Comparison of ENCODE assay signal across 22 cellular contexts in the genomic region with DNA sequence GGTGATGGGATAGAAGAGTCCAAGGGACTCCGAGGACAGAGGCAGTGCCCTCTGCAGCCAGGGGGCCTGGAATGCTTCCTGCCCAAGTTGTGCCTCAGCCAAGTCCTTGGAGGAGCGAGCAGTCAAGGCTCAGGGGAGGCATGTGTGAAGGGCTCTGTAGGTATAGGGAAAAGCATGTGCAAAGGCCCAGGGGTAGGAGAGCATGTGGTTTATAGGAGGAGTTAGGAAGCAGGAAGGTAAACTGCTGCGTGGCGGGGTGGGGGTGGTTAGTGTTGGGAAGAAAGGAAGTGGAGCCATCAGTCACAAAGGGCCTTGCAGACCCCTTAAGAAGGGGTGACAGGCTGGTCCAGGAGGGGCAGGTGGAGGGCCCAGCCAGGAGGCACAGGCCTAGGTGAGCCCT.
"Had no signal": no experiment of that assay in that cellular context is flagged by ENCODE, and none has a peak within 500 bp of the region (broad histone marks: within the 10 kb centered on the region; RNA-seq: fewer than 3 reads in every experiment).

No MANE protein-coding gene starts in this region.

- H3K9me3 ChIP-seq: gastrocnemius medialis, left lung, psoas muscle, thoracic aorta, upper lobe of left lung had no signal

- H3K4me3 Mint-ChIP-seq: activated CD4-positive, alpha-beta memory T cell treated with anti-CD3 and anti-CD28 coated beads for 36 hours; brain; neural crest cell had no signal

- H3K27me3 ChIP-seq: gastrocnemius medialis, left lung, upper lobe of left lung had no signal

- H3K4me3 ChIP-seq: coronary artery, gastrocnemius medialis, left lung, psoas muscle, skin epidermis, thoracic aorta, upper lobe of left lung had no signal

- DNase-seq: activated CD4-positive, alpha-beta memory T cell treated with anti-CD3 and anti-CD28 coated beads for 36 hours; activated effector memory CD4-positive, alpha-beta T cell treated with Interleukin-2 at 50 U/mL for 16 hours; activated T-cell treated with anti-CD3 and anti-CD28 coated beads, Interleukin-2, amount 50 U/mL, for 1 hour; amygdala; central memory CD4-positive, alpha-beta T cell; gastrocnemius medialis; head of caudate nucleus; left lung; right cardiac atrium; stimulated activated CD4-positive, alpha-beta T cell treated with anti-CD3 and anti-CD28 coated beads, Interleukin-15, amount 100 ng/mL, for 24 hours; stimulated activated CD4-positive, alpha-beta T cell treated with anti-CD3 and anti-CD28 coated beads, Interleukin-2, amount 100 ng/mL, for 48 hours; SW 1271; upper lobe of left lung; WERI-Rb-1 had no signal

- H3K27ac ChIP-seq: coronary artery, gastrocnemius medialis, left lung, psoas muscle, skin epidermis, thoracic aorta, upper lobe of left lung, WERI-Rb-1 had no signal

- H3K27me3 Mint-ChIP-seq: activated CD4-positive, alpha-beta memory T cell treated with anti-CD3 and anti-CD28 coated beads for 36 hours; brain had no signal

- FAIRE-seq: endometrium had no signal

- ATAC-seq: activated naive CD4-positive, alpha-beta T cell treated with anti-CD3 and anti-CD28 coated beads, Interleukin-2, amount 50 U/mL, for 72 hours; gastrocnemius medialis; left lung; psoas muscle; right cardiac atrium had no signal

- H3K9me3 Mint-ChIP-seq: activated CD4-positive, alpha-beta memory T cell treated with anti-CD3 and anti-CD28 coated beads for 36 hours; activated naive CD4-positive, alpha-beta T cell treated with anti-CD3 and anti-CD28 coated beads, Interleukin-2, amount 50 U/mL, for 72 hours; brain; neural crest cell had no signal
